1 cellular context compared by ENCODE assay signal in genomic region chr10:21100871-21101514, GRCh38.
TF ChIP-seq lines count a peak whose summit lies in the region.

No MANE protein-coding gene starts in this region.

TF ChIP-seq in HepG2, 621 proteins besides CTCF, POLR2A, EP300 and RAD21 (continued from another document):
- TF ChIP-seq ZBTB40 (IDR thresholded peaks at IDR 0.05) (no peak), ZBTB40 (CRISPR knock-in tag; IDR thresholded peaks at IDR 0.05) (no peak), SALL2 (CRISPR knock-in tag; IDR thresholded peaks at IDR 0.05) (no peak), ZBTB20 (CRISPR knock-in tag; IDR thresholded peaks at IDR 0.05; ENCODE audit: borderline replicate concordance, low read depth) (no peak), IKZF5 (CRISPR knock-in tag; IDR thresholded peaks at IDR 0.05) (no peak), THAP9 (CRISPR knock-in tag; IDR thresholded peaks at IDR 0.05; ENCODE audit: borderline replicate concordance) (no peak), SRSF1 (optimal IDR thresholded peaks at IDR 0.05; ENCODE audit: low read depth, low read length) (no peak), TFAP4 (IDR thresholded peaks at IDR 0.05; ENCODE audit: borderline replicate concordance, low read depth) (no peak), ZNF496 (CRISPR knock-in tag; IDR thresholded peaks at IDR 0.05; ENCODE audit: insufficient replicate concordance) (no peak), ZNF362 (CRISPR knock-in tag; IDR thresholded peaks at IDR 0.05; ENCODE audit: borderline replicate concordance) (no peak), SKI (IDR thresholded peaks at IDR 0.05; ENCODE audit: partially characterized antibody) (no peak), ASH2L (IDR thresholded peaks at IDR 0.05; ENCODE audit: insufficient read length, low read depth, low read length) (no peak)
TF ChIP-seq in HepG2: peak in this region for 0.
